29 cellular contexts compared by ENCODE assay signal in the genomic region with DNA sequence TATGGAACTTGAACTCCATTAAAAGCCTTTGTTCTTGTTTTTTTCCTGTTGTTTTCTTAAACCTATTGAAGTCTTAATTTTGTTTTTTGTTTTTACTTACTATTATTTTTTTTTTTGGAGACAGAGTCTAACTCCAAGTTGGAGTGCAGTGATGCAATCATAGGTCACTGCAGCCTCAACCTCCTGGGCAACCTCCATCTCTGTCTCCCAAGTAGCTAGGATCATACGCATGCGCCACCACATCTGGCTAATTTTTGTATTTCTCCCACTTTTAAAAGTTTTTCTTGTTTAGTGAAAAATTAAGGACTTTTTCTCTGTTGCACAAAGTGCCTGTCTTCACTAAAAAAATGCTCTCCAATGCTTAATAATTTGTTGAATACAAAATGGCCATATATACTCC.
"Had no signal": no experiment of that assay in that cellular context is flagged by ENCODE, and none has a peak within 500 bp of the region (broad histone marks: within the 10 kb centered on the region; RNA-seq: fewer than 3 reads in every experiment).

No MANE protein-coding gene starts in this region.

- H3K36me3 Mint-ChIP-seq: natural killer cell treated with Interleukin-12 subunit alpha and Interleukin-12 subunit beta and Interleukin-15 and Interleukin-18, amount 100 ng/mL, for 72 hours; stimulated activated effector memory CD8-positive, alpha-beta T cell treated with anti-CD3 and anti-CD28 coated beads, Interleukin-12 subunit alpha, Interleukin-12 subunit beta, amount 100 ng/mL, for 72 hours had no signal

- ATAC-seq: naive thymus-derived CD8-positive, alpha-beta T cell; natural killer cell treated with Interleukin-12 subunit alpha and Interleukin-12 subunit beta and Interleukin-15 and Interleukin-18, amount 100 ng/mL, for 72 hours; psoas muscle; right cardiac atrium; right lobe of liver; stimulated activated effector memory CD8-positive, alpha-beta T cell treated with anti-CD3 and anti-CD28 coated beads, Interleukin-12 subunit alpha, Interleukin-12 subunit beta, amount 100 ng/mL, for 72 hours; stimulated activated naive CD8-positive, alpha-beta T cell treated with anti-CD3 and anti-CD28 coated beads, Interleukin-15, amount 100 ng/mL, for 72 hours; stimulated activated naive CD8-positive, alpha-beta T cell treated with anti-CD3 and anti-CD28 coated beads, Interleukin-15, Interleukin-2, amounts not matched to agents 100 U/mL and 50 U/mL, for 24 hours had no signal

- H3K4me1 ChIP-seq: psoas muscle, sigmoid colon, thyroid gland, tibial nerve, upper lobe of left lung, vagina had no signal

- H3K9me3 ChIP-seq: ovary, psoas muscle, right lobe of liver, sigmoid colon, thoracic aorta, thyroid gland, tibial nerve, upper lobe of left lung, vagina had no signal

- H3K27ac ChIP-seq: ovary, parathyroid adenoma, psoas muscle, right lobe of liver, sigmoid colon, thoracic aorta, thyroid gland, tibial nerve, upper lobe of left lung, vagina had no signal

- H3K9me3 Mint-ChIP-seq: naive thymus-derived CD8-positive, alpha-beta T cell; natural killer cell treated with Interleukin-12 subunit alpha and Interleukin-12 subunit beta and Interleukin-15 and Interleukin-18, amount 100 ng/mL, for 72 hours; nephron progenitor cell; neural crest cell; stimulated activated effector memory CD8-positive, alpha-beta T cell treated with anti-CD3 and anti-CD28 coated beads, Interleukin-12 subunit alpha, Interleukin-12 subunit beta, amount 100 ng/mL, for 72 hours; stimulated activated naive CD8-positive, alpha-beta T cell treated with anti-CD3 and anti-CD28 coated beads, Interleukin-15, amount 100 ng/mL, for 72 hours had no signal

- H3K27ac Mint-ChIP-seq: natural killer cell treated with Interleukin-12 subunit alpha and Interleukin-12 subunit beta and Interleukin-15 and Interleukin-18, amount 100 ng/mL, for 72 hours; nephron progenitor cell; progenitor cell of endocrine pancreas; stimulated activated effector memory CD8-positive, alpha-beta T cell treated with anti-CD3 and anti-CD28 coated beads, Interleukin-12 subunit alpha, Interleukin-12 subunit beta, amount 100 ng/mL, for 72 hours had no signal

- H3K27me3 ChIP-seq: ovary, right lobe of liver, sigmoid colon, thyroid gland, tibial nerve, upper lobe of left lung, vagina had no signal

- FAIRE-seq: small intestine, urothelium cell line had no signal

- H3K27me3 Mint-ChIP-seq: progenitor cell of endocrine pancreas had no signal

- H3K4me3 Mint-ChIP-seq: naive thymus-derived CD8-positive, alpha-beta T cell; natural killer cell treated with Interleukin-12 subunit alpha and Interleukin-12 subunit beta and Interleukin-15 and Interleukin-18, amount 100 ng/mL, for 72 hours; nephron progenitor cell; neural crest cell; stimulated activated effector memory CD8-positive, alpha-beta T cell treated with anti-CD3 and anti-CD28 coated beads, Interleukin-12 subunit alpha, Interleukin-12 subunit beta, amount 100 ng/mL, for 72 hours; stimulated activated naive CD8-positive, alpha-beta T cell treated with anti-CD3 and anti-CD28 coated beads, Interleukin-15, amount 100 ng/mL, for 72 hours had no signal

- H3K36me3 ChIP-seq: ovary, right lobe of liver, sigmoid colon, thoracic aorta, thyroid gland, tibial nerve, upper lobe of left lung, vagina had no signal

- H2AFZ ChIP-seq: parathyroid adenoma had no signal

- H3K9ac ChIP-seq: parathyroid adenoma had no signal

- H3K4me3 ChIP-seq: ovary, psoas muscle, right lobe of liver, sigmoid colon, thoracic aorta, thyroid gland, tibial nerve, upper lobe of left lung, vagina had no signal

- H3K4me1 Mint-ChIP-seq: stimulated activated effector memory CD8-positive, alpha-beta T cell treated with anti-CD3 and anti-CD28 coated beads, Interleukin-12 subunit alpha, Interleukin-12 subunit beta, amount 100 ng/mL, for 72 hours had no signal

- DNase-seq: naive thymus-derived CD8-positive, alpha-beta T cell; nephron progenitor cell; occipital lobe; ovary; posterior cingulate gyrus; psoas muscle; right cardiac atrium; right lobe of liver; sigmoid colon; small intestine; stimulated activated CD4-positive, alpha-beta T cell treated with anti-CD3 and anti-CD28 coated beads, Interleukin-15, amount 100 ng/mL, for 24 hours; stimulated activated CD4-positive, alpha-beta T cell treated with anti-CD3 and anti-CD28 coated beads, Interleukin-2, amount 100 ng/mL, for 24 hours; stimulated activated CD4-positive, alpha-beta T cell treated with anti-CD3 and anti-CD28 coated beads, Interleukin-2, amount 100 ng/mL, for 48 hours; stimulated activated CD4-positive, alpha-beta T cell treated with anti-CD3 and anti-CD28 coated beads, Interleukin-4, amount 100 ng/mL, for 24 hours; stimulated activated naive CD4-positive, alpha-beta T cell; stimulated activated naive CD8-positive, alpha-beta T cell treated with anti-CD3 and anti-CD28 coated beads, Interleukin-15, amount 100 ng/mL, for 72 hours; stimulated activated naive CD8-positive, alpha-beta T cell treated with anti-CD3 and anti-CD28 coated beads, Interleukin-15, Interleukin-2, amounts not matched to agents 100 U/mL and 50 U/mL, for 24 hours; thyroid gland; trophoblast cell; upper lobe of left lung had no signal
